In the genomic region with DNA sequence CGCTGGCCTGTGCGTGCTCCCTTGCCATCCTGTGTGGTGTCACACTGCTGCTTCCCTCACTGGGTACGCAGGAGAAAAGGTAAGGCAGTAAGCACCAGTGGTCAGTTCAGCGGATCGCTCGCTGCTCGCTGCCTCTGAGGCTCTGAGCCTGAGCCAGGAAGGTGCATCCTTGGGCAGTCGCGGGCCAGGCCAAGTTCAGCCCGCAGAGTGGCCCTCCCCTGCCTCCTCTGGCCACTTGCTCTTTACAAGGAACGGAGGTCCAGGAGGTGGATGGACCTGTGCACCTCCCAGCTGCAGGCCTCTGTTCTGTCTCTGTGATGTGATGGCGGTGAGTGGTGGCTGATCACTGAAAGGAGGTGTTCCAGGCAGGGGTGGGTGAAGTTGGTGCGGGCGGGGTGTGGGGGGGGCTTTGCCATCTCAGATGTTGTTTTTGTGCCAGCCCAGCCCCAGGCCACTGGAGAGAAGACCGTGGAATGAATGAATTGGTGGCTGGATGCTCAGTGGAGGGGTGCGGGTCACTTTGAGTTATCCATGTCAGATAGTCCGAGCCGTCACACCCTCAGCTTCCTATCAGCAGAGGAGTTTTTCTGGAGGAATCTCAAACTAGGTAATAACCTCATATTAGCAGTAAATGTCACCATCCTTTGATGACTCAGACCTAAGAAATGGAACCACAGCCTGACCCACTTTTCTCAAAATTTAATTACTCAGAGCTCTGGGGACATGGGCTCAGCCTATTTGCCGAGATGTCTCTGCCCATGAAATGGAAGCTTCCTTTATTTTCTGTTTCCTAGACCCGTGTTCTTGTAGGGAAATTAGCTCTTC, we compare ENCODE assay signal across 1 cellular context.
TF ChIP-seq lines count a peak whose summit lies in the region.

No MANE protein-coding gene starts in this region.

TF ChIP-seq in HEK293, 187 proteins besides CTCF, POLR2A, EP300 and RAD21 (continued from another document):
- TF ChIP-seq, protein P1, sequence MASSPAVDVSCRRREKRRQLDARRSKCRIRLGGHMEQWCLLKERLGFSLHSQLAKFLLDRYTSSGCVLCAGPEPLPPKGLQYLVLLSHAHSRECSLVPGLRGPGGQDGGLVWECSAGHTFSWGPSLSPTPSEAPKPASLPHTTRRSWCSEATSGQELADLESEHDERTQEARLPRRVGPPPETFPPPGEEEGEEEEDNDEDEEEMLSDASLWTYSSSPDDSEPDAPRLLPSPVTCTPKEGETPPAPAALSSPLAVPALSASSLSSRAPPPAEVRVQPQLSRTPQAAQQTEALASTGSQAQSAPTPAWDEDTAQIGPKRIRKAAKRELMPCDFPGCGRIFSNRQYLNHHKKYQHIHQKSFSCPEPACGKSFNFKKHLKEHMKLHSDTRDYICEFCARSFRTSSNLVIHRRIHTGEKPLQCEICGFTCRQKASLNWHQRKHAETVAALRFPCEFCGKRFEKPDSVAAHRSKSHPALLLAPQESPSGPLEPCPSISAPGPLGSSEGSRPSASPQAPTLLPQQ (tag by site-specific recombination; IDR thresholded peaks at IDR 0.05): no peak
- TF ChIP-seq ZNF311 (tag by site-specific recombination; IDR thresholded peaks at IDR 0.05; ENCODE audit: borderline replicate concordance): no peak
- TF ChIP-seq MZF1 (tag by site-specific recombination; IDR thresholded peaks at IDR 0.05; ENCODE audit: borderline replicate concordance): no peak
- no peak for TF ChIP-seq ZNF626 (tag by site-specific recombination; IDR thresholded peaks at IDR 0.05)
- no peak for TF ChIP-seq ZNF830 (tag by site-specific recombination; IDR thresholded peaks at IDR 0.05; ENCODE audit: low read depth)
- TF ChIP-seq ZNF747 (tag by site-specific recombination; IDR thresholded peaks at IDR 0.05): no peak
- no peak for TF ChIP-seq ZNF404 (tag by site-specific recombination; IDR thresholded peaks at IDR 0.05)
- 0 out of 2 replicates have a peak, but pooled peaks have one; percentile 33 for TF ChIP-seq KLF17 (tag by site-specific recombination; IDR thresholded peaks at IDR 0.05)
- no peak for TF ChIP-seq ZNF121 (tag by site-specific recombination; IDR thresholded peaks at IDR 0.05)
- TF ChIP-seq ZNF175 (tag by site-specific recombination; IDR thresholded peaks at IDR 0.05): no peak
- no peak for TF ChIP-seq ZNF561 (tag by site-specific recombination; IDR thresholded peaks at IDR 0.05; ENCODE audit: borderline replicate concordance)
